ENCODE assay signal across 14 cellular contexts in genomic region chr11:16603245-16603644, GRCh38.
A peak's percentile ranks its signal among the peaks of the same experiment; 100 is the strongest.
DNase-seq lines count a peak whose midpoint lies in the region; ATAC-seq and TF ChIP-seq lines count a peak whose summit lies in the region.
"Had no signal": no experiment of that assay in that cellular context is flagged by ENCODE, and none has a peak within 500 bp of the region (broad histone marks: within the 10 kb centered on the region; RNA-seq: fewer than 3 reads in every experiment).

No MANE protein-coding gene starts in this region.

- H3K4me3 Mint-ChIP-seq in activated T-cell treated with anti-CD3 and anti-CD28 coated beads, Interleukin-2, amount 50 U/mL, for 72 hours, result peak overlapping the region; percentile 40 to 46

- H3K4me3 ChIP-seq in prostate gland, result no peak overlapping the region
- H3K4me3 ChIP-seq: ovary had no signal

- intact Hi-C loops in prostate gland (cut with DNase I), result no loop called here

- whole genome bisulfite sequencing in prostate gland, result 88% methylated on average over 2 of the region's 2 CpGs

- no peak for TF ChIP-seq CTCF in prostate gland (IDR thresholded peaks at IDR 0.05)

- H3K27me3 ChIP-seq in layer of hippocampus (ENCODE audit: control insufficient read depth, insufficient read depth, low read length) (peaks cover 31% of the 10 kb centered on the region), prostate gland (replicated peaks; ENCODE audit: insufficient read depth) (no peaks in the 10 kb centered on the region)
- H3K27me3 ChIP-seq: brain microvascular endothelial cell, ovary had no signal

- no peaks in the 10 kb centered on the region for H3K4me1 ChIP-seq in prostate gland (replicated peaks)

- H3K4me1 Mint-ChIP-seq in activated T-cell treated with anti-CD3 and anti-CD28 coated beads, Interleukin-2, amount 50 U/mL, for 72 hours (ENCODE audit: low read depth), result peaks cover 18% of the 10 kb centered on the region

- peaks cover 41% of the 10 kb centered on the region for H3K27me3 Mint-ChIP-seq in activated T-cell treated with anti-CD3 and anti-CD28 coated beads, Interleukin-2, amount 50 U/mL, for 72 hours (ENCODE audit: low read depth)

- H3K36me3 Mint-ChIP-seq in activated T-cell treated with anti-CD3 and anti-CD28 coated beads, Interleukin-2, amount 50 U/mL, for 72 hours (ENCODE audit: insufficient read depth in 2 of 2), result peaks cover 3 to 5% of the 10 kb centered on the region in 2 donors

- H3K36me3 ChIP-seq in prostate gland, result no peaks in the 10 kb centered on the region
- H3K36me3 ChIP-seq: brain microvascular endothelial cell, left lung, ovary, WERI-Rb-1 had no signal

- H3K27ac ChIP-seq in cingulate gyrus (ENCODE audit: low read depth, low read length) (peak overlapping the region; percentile 30), layer of hippocampus (ENCODE audit: low read depth, low read length) (peak overlapping the region; percentile 33), temporal lobe (ENCODE audit: low read depth, low read length) (peak overlapping the region; percentile 61), prostate gland (no peak overlapping the region)
- H3K27ac ChIP-seq: brain microvascular endothelial cell, ovary, WERI-Rb-1 had no signal

- DNase-seq in activated T-cell treated with anti-CD3 and anti-CD28 coated beads, Interleukin-2, amount 50 U/mL, for 72 hours, result no peak
- DNase-seq in activated T-cell treated with anti-CD3 and anti-CD28 coated beads, Interleukin-2, amount 50 U/mL, for 1 hour, result no peak
- DNase-seq in activated T-cell treated with anti-CD3 and anti-CD28 coated beads, Interleukin-2, amount 50 U/mL, for 48 hours, result no peak
- no peak for DNase-seq in prostate gland (ENCODE audit: low spot score)
- DNase-seq: activated T-cell treated with anti-CD3 and anti-CD28 coated beads, Interleukin-2, amount 50 U/mL, for 24 hours; brain microvascular endothelial cell; NCI-H510A; WERI-Rb-1 had no signal

- H3K27ac Mint-ChIP-seq in activated T-cell treated with anti-CD3 and anti-CD28 coated beads, Interleukin-2, amount 50 U/mL, for 72 hours, result no peak overlapping the region
- H3K27ac Mint-ChIP-seq: activated T-cell treated with anti-CD3 and anti-CD28 coated beads, Interleukin-2, amount 50 U/mL, for 24 hours had no signal

- TF ChIP-seq POLR2A in prostate gland (IDR thresholded peaks at IDR 0.05), result no peak

- H3K9me3 ChIP-seq in prostate gland, result no peaks in the 10 kb centered on the region
- H3K9me3 ChIP-seq: left lung, ovary had no signal

- ATAC-seq in activated T-cell treated with anti-CD3 and anti-CD28 coated beads, Interleukin-2, amount 50 U/mL, for 72 hours (replicated peaks in 1 of 2), result no peak
- ATAC-seq in GM18867 (IDR thresholded peaks at IDR 0.05; ENCODE audit: unreplicated experiment), result no peak

- no peaks in the 10 kb centered on the region for H3K9me3 Mint-ChIP-seq in activated T-cell treated with anti-CD3 and anti-CD28 coated beads, Interleukin-2, amount 50 U/mL, for 72 hours
- H3K9me3 Mint-ChIP-seq: activated T-cell treated with anti-CD3 and anti-CD28 coated beads, Interleukin-2, amount 50 U/mL, for 24 hours had no signal

Comparison
In these comparisons a context has a peak if more than half of its experiments do, and no peak if none do; other contexts are left out.
1. H3K27ac ChIP-seq: peak in cingulate gyrus (single experiment), layer of hippocampus (single experiment) and temporal lobe (single experiment); none in prostate gland (0 of 2).